Comparison of ENCODE assay signal across 24 cellular contexts in the genomic region with DNA sequence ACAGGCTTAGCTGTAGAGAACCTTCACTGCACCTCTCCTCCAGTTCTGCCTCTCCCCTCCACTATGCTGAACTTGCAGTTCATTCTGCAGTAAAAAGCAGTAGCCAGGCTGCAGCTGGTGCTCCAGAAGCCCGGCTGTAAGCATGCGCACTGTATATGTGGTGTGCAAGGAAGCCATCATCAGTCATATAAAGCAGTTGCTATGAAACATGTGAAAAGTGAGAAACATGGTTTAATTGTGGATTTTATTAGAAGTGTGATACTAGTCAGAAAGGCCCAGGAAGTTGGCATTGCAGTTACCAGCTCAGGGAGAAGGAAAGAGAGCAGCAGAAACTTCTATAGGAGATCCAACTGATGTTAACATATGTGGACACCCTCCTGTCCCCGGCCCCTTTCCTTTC. TPM values are rescaled to one million over a fixed set of nuclear protein-coding genes. Genes with fewer than 3 reads are reported as not detected.
"Had no signal": no experiment of that assay in that cellular context is flagged by ENCODE, and none has a peak within 500 bp of the region (broad histone marks: within the 10 kb centered on the region; RNA-seq: fewer than 3 reads in every experiment).

No MANE protein-coding gene starts in this region.

- H3K4me3 ChIP-seq: colonic mucosa, dorsolateral prefrontal cortex, esophagus squamous epithelium, gastroesophageal sphincter, lower lobe of right lung, pancreas, right lobe of liver had no signal

- H3K27ac Mint-ChIP-seq: activated naive CD4-positive, alpha-beta T cell treated with anti-CD3 and anti-CD28 coated beads, Interleukin-2, amount 50 U/mL, for 72 hours; effector memory CD8-positive, alpha-beta T cell; naive thymus-derived CD8-positive, alpha-beta T cell had no signal

- H3K9me3 Mint-ChIP-seq: activated naive CD4-positive, alpha-beta T cell treated with anti-CD3 and anti-CD28 coated beads, Interleukin-2, amount 50 U/mL, for 72 hours; central memory CD8-positive, alpha-beta T cell; effector memory CD8-positive, alpha-beta T cell; naive thymus-derived CD8-positive, alpha-beta T cell had no signal

- H3K36me3 ChIP-seq: colonic mucosa, esophagus squamous epithelium, gastroesophageal sphincter, lower lobe of right lung, pancreas, right lobe of liver had no signal

- H3K4me1 ChIP-seq: colonic mucosa, esophagus squamous epithelium, lower lobe of right lung had no signal

- DNase-seq: activated gamma-delta T cell treated with Interleukin-2 at 50 U/mL for 16 hours; activated T-cell treated with anti-CD3 and anti-CD28 coated beads, Interleukin-2, amount 50 U/mL, for 1 hour; aorta; colonic mucosa; effector memory CD8-positive, alpha-beta T cell; esophagus squamous epithelium; head of caudate nucleus; islet precursor cell; left colon; lower lobe of right lung; naive thymus-derived CD8-positive, alpha-beta T cell; pancreas; right lobe of liver; small intestine; stimulated activated CD4-positive, alpha-beta T cell treated with anti-CD3 and anti-CD28 coated beads, Interleukin-4, amount 100 ng/mL, for 1 hour; stimulated activated naive CD8-positive, alpha-beta T cell treated with anti-CD3 and anti-CD28 coated beads, Interleukin-15, Interleukin-2, amounts not matched to agents 100 U/mL and 50 U/mL, for 24 hours; T-helper 9 cell had no signal

- H3K27me3 Mint-ChIP-seq: central memory CD8-positive, alpha-beta T cell; effector memory CD8-positive, alpha-beta T cell; naive thymus-derived CD8-positive, alpha-beta T cell had no signal

- H3K9me3 ChIP-seq: colonic mucosa, esophagus squamous epithelium, gastroesophageal sphincter, lower lobe of right lung, pancreas, right lobe of liver had no signal

- H3K27ac ChIP-seq: colonic mucosa, esophagus squamous epithelium, lower lobe of right lung, right lobe of liver had no signal

- H3K36me3 Mint-ChIP-seq: activated naive CD4-positive, alpha-beta T cell treated with anti-CD3 and anti-CD28 coated beads, Interleukin-2, amount 50 U/mL, for 72 hours; naive thymus-derived CD8-positive, alpha-beta T cell had no signal

- ATAC-seq: activated naive CD4-positive, alpha-beta T cell treated with anti-CD3 and anti-CD28 coated beads, Interleukin-2, amount 50 U/mL, for 72 hours; effector memory CD8-positive, alpha-beta T cell; gastroesophageal sphincter; left colon; naive thymus-derived CD8-positive, alpha-beta T cell; pancreas; right lobe of liver; stimulated activated naive CD8-positive, alpha-beta T cell treated with anti-CD3 and anti-CD28 coated beads, Interleukin-15, Interleukin-2, amounts not matched to agents 100 U/mL and 50 U/mL, for 24 hours had no signal

- H3K4me1 Mint-ChIP-seq: central memory CD8-positive, alpha-beta T cell; naive thymus-derived CD8-positive, alpha-beta T cell had no signal

- H3K27me3 ChIP-seq: colonic mucosa, dorsolateral prefrontal cortex, esophagus squamous epithelium, gastroesophageal sphincter, pancreas, right lobe of liver had no signal

- H3K4me3 Mint-ChIP-seq: central memory CD8-positive, alpha-beta T cell; effector memory CD8-positive, alpha-beta T cell; naive thymus-derived CD8-positive, alpha-beta T cell had no signal

RNA-seq across cellular contexts. Expression of gene DPT, which starts 32.9 kb away (rescaled TPM):
- total RNA-seq: activated naive CD4-positive, alpha-beta T cell treated with anti-CD3 and anti-CD28 coated beads, Interleukin-2, amount 50 U/mL, for 72 hours; endothelial cell of umbilical vein; naive thymus-derived CD8-positive, alpha-beta T cell; pulmonary artery endothelial cell; T-helper 1 cell treated with Interleukin-12 subunit alpha and Interleukin-12 subunit beta and Interleukin-4 antibody, amounts not matched to agents 30 ng/mL and 1 ng/mL, for 36 hours had no signal
- polyA plus RNA-seq: endothelial cell of umbilical vein; naive thymus-derived CD8-positive, alpha-beta T cell had no signal
